33 cellular contexts compared by ENCODE assay signal in genomic region chr11:121161349-121161917, GRCh38.
"Had no signal": no experiment of that assay in that cellular context is flagged by ENCODE, and none has a peak within 500 bp of the region (broad histone marks: within the 10 kb centered on the region; RNA-seq: fewer than 3 reads in every experiment).

No MANE protein-coding gene starts in this region.

- H3K9me3 ChIP-seq: adrenal gland, ascending aorta, body of pancreas, breast epithelium had no signal

- H3K27me3 ChIP-seq: adrenal gland, ascending aorta, body of pancreas, brain microvascular endothelial cell, breast epithelium, cardiac muscle cell had no signal

- H3K4me1 ChIP-seq: adrenal gland, ascending aorta, body of pancreas, breast epithelium had no signal

- DNase-seq: activated effector memory CD4-positive, alpha-beta T cell treated with anti-CD3 and anti-CD28 coated beads, Interleukin-2, amount 50 U/mL, for 16 hours; activated effector memory CD4-positive, alpha-beta T cell treated with Interleukin-2 at 50 U/mL for 16 hours; activated gamma-delta T cell; activated gamma-delta T cell treated with Interleukin-2 at 50 U/mL for 16 hours; activated naive CD4-positive, alpha-beta T cell; activated naive CD4-positive, alpha-beta T cell treated with anti-CD3 and anti-CD28 coated beads for 36 hours; activated naive CD4-positive, alpha-beta T cell treated with anti-CD3 and anti-CD28 coated beads, Interleukin-2, amount 10 ng/mL, durations not matched to agents 7 days and 5 days; activated naive CD4-positive, alpha-beta T cell treated with anti-CD3 and anti-CD28 coated beads, Interleukin-2, amount 50 U/mL, for 16 hours; activated naive CD4-positive, alpha-beta T cell treated with Interleukin-2 at 50 U/mL for 16 hours; activated naive CD8-positive, alpha-beta T cell treated with anti-CD3 and anti-CD28 coated beads for 36 hours; activated naive CD8-positive, alpha-beta T cell treated with anti-CD3 and anti-CD28 coated beads, Interleukin-2, amount 10 ng/mL, durations not matched to agents 7 days and 5 days; activated naive CD8-positive, alpha-beta T cell treated with anti-CD3 and anti-CD28 coated beads, Interleukin-2, amount 50 U/mL, for 24 hours; activated T-cell treated with anti-CD3 and anti-CD28 coated beads, Interleukin-2, amount 50 U/mL, for 24 hours; activated T-cell treated with anti-CD3 and anti-CD28 coated beads, Interleukin-2, amount 50 U/mL, for 4 hours; activated T-cell treated with anti-CD3 and anti-CD28 coated beads, Interleukin-2, amount 50 U/mL, for 48 hours; activated T-cell treated with anti-CD3 and anti-CD28 coated beads, Interleukin-2, amount 50 U/mL, for 72 hours; adrenal gland; amniotic stem cell; amygdala; anterior cingulate cortex; aorta; body of pancreas; brain microvascular endothelial cell; caudate nucleus; central memory CD4-positive, alpha-beta T cell; cerebellar nuclear complex had no signal

- FAIRE-seq: astrocyte, bronchial epithelial cell had no signal

- ATAC-seq: activated naive CD4-positive, alpha-beta T cell treated with anti-CD3 and anti-CD28 coated beads, Interleukin-2, amount 50 U/mL, for 72 hours; activated naive CD8-positive, alpha-beta T cell treated with anti-CD3 and anti-CD28 coated beads, Interleukin-2, amount 50 U/mL, for 24 hours; activated T-cell treated with anti-CD3 and anti-CD28 coated beads, Interleukin-2, amount 50 U/mL, for 4 hours; activated T-cell treated with anti-CD3 and anti-CD28 coated beads, Interleukin-2, amount 50 U/mL, for 72 hours; activated T-helper 17 cell treated with anti-CD3 and anti-CD28 coated beads, Interleukin-2, amount 50 U/mL, for 72 hours; body of pancreas had no signal

- H3K36me3 ChIP-seq: adrenal gland, ascending aorta, brain microvascular endothelial cell, breast epithelium, cardiac muscle cell had no signal

- H3K27ac ChIP-seq: adrenal gland, ascending aorta, body of pancreas, brain microvascular endothelial cell, breast epithelium, cardiac muscle cell had no signal

- H3K4me3 ChIP-seq: adrenal gland, ascending aorta, body of pancreas, breast epithelium, cardiac muscle cell had no signal
